Comparison of ENCODE assay signal across 19 cellular contexts in the genomic region with DNA sequence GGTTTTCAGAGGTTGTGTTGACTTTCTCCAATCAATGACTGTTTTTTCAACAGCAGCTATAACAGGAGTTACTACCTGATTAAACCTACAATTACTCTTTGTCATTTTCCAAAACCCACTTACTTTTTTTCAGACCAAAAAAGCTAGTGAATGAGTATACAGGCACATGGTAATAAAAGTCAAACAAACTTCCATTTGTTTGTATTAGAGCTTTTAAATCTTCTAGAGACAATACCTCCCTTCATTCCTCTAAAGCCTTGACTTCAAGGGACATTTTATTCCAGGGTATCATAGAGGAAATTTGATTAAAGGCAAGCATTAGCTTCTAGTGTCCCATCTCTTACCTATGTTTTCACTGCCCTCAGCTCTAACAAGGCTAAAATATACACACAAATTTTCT. TPM values are rescaled to one million over a fixed set of nuclear protein-coding genes. Genes with fewer than 3 reads are reported as not detected.
"Had no signal": no experiment of that assay in that cellular context is flagged by ENCODE, and none has a peak within 500 bp of the region (broad histone marks: within the 10 kb centered on the region; RNA-seq: fewer than 3 reads in every experiment).

No MANE protein-coding gene starts in this region.

- H3K4me3 ChIP-seq: right lobe of liver, smooth muscle cell, tibial nerve had no signal

- H3K4me3 Mint-ChIP-seq: activated CD4-positive, alpha-beta memory T cell treated with anti-CD3 and anti-CD28 coated beads for 36 hours; activated naive CD8-positive, alpha-beta T cell; activated T-helper 1 cell treated with anti-CD3 and anti-CD28 coated beads, Interleukin-12 subunit alpha, Interleukin-12 subunit beta, Interleukin-2, Interleukin-4 antibody, amounts not matched to agents 30 ng/mL and 10 ng/mL and 1 ng/mL, durations not matched to agents 14 hours and 24 hours and 36 hours had no signal

- H3K27me3 ChIP-seq: right lobe of liver, tibial nerve had no signal

- H3K27me3 Mint-ChIP-seq: activated CD4-positive, alpha-beta memory T cell treated with anti-CD3 and anti-CD28 coated beads for 36 hours; activated naive CD8-positive, alpha-beta T cell had no signal

- DNase-seq: activated CD4-positive, alpha-beta memory T cell treated with anti-CD3 and anti-CD28 coated beads for 36 hours; activated CD4-positive, alpha-beta T cell treated with anti-CD3 and anti-CD28 coated beads for 4 hours; activated T-cell treated with anti-CD3 and anti-CD28 coated beads for 4 hours; effector CD4-positive, alpha-beta T cell; right lobe of liver; stimulated activated naive CD4-positive, alpha-beta T cell had no signal

- H3K27ac Mint-ChIP-seq: activated CD4-positive, alpha-beta memory T cell treated with anti-CD3 and anti-CD28 coated beads for 36 hours; activated naive CD8-positive, alpha-beta T cell; activated T-helper 1 cell treated with anti-CD3 and anti-CD28 coated beads, Interleukin-12 subunit alpha, Interleukin-12 subunit beta, Interleukin-2, Interleukin-4 antibody, amounts not matched to agents 30 ng/mL and 10 ng/mL and 1 ng/mL, durations not matched to agents 14 hours and 24 hours and 36 hours had no signal

- H3K27ac ChIP-seq: right lobe of liver had no signal

- H3K9me3 ChIP-seq: right lobe of liver had no signal

- ATAC-seq: esophagus mucosa, right lobe of liver had no signal

- H3K4me1 ChIP-seq: right lobe of liver, tibial nerve had no signal

- H3K36me3 ChIP-seq: right lobe of liver, tibial nerve had no signal

- H3K4me2 ChIP-seq: smooth muscle cell had no signal

RNA-seq across cellular contexts. Expression of a gene that starts 52.7 kb away (rescaled TPM):
- total RNA-seq: activated CD4-positive, alpha-beta memory T cell treated with anti-CD3 and anti-CD28 coated beads for 36 hours; activated T-helper 1 cell treated with anti-CD3 and anti-CD28 coated beads, Interleukin-12 subunit alpha, Interleukin-12 subunit beta, Interleukin-2, Interleukin-4 antibody, amounts not matched to agents 30 ng/mL and 10 ng/mL and 1 ng/mL, durations not matched to agents 14 hours and 24 hours and 36 hours; cerebellum; esophagus mucosa; glomerular endothelial cell; mesenteric fat pad; osteoblast; right lobe of liver; smooth muscle cell; subcutaneous adipose tissue; T-helper 2 cell treated with Interferon-gamma antibody and Interleukin-4, amounts not matched to agents 100 ng/mL and 5 ng/mL, for 36 hours; tibial nerve had no signal
- polyA plus RNA-seq: liver, neural cell, smooth muscle cell had no signal
